In genomic region chr10:70494536-70494935, GRCh38 we compare ENCODE assay signal across 9 cellular contexts. TPM values are rescaled to one million over a fixed set of nuclear protein-coding genes. Genes with fewer than 3 reads are reported as not detected.
DNase-seq lines count a peak whose midpoint lies in the region; TF ChIP-seq lines count a peak whose summit lies in the region.
"Had no signal": no experiment of that assay in that cellular context is flagged by ENCODE, and none has a peak within 500 bp of the region (broad histone marks: within the 10 kb centered on the region; RNA-seq: fewer than 3 reads in every experiment).

No MANE protein-coding gene starts in this region.

- no peak for TF ChIP-seq CTCF in OCI-LY1 (IDR thresholded peaks at IDR 0.05; ENCODE audit: low read length)
- no peak for TF ChIP-seq CTCF in endothelial cell (IDR thresholded peaks at IDR 0.05; ENCODE audit: unreplicated experiment)
- no peak for TF ChIP-seq CTCF in testis (IDR thresholded peaks at IDR 0.05)

- H2AFZ ChIP-seq in OCI-LY1 (ENCODE audit: low read length), result no peak overlapping the region

- H3K9me3 ChIP-seq in OCI-LY1 (ENCODE audit: low read length), result no peaks in the 10 kb centered on the region
- H3K9me3 ChIP-seq in subcutaneous abdominal adipose tissue (ENCODE audit: control insufficient read depth in 5 of 5, low read length in 5 of 5), result no peaks in the 10 kb centered on the region
- H3K9me3 ChIP-seq in testis, result no peaks in the 10 kb centered on the region

- no peaks in the 10 kb centered on the region for H3K27me3 Mint-ChIP-seq in activated naive CD4-positive, alpha-beta T cell treated with anti-CD3 and anti-CD28 coated beads, Interleukin-2, amount 50 U/mL, for 24 hours
- H3K27me3 Mint-ChIP-seq in endothelial cell (ENCODE audit: unreplicated experiment), result peaks cover 12% of the 10 kb centered on the region

- DNase-seq in activated naive CD4-positive, alpha-beta T cell (lab: John Stamatoyannopoulos, UW), result no peak
- no peak for DNase-seq in endothelial cell (ENCODE audit: low spot score)
- no peak for DNase-seq in testis
- no peak for DNase-seq in SIG-M5 (lab: John Stamatoyannopoulos, UW)
- DNase-seq in activated CD4-positive, CD25-positive, alpha-beta regulatory T cell (lab: John Stamatoyannopoulos, UW), result no peak

- H3K4me2 ChIP-seq in OCI-LY1 (ENCODE audit: low read length), result peak overlapping the region; percentile 85

- no peaks in the 10 kb centered on the region for H3K36me3 Mint-ChIP-seq in activated naive CD4-positive, alpha-beta T cell treated with anti-CD3 and anti-CD28 coated beads, Interleukin-2, amount 50 U/mL, for 24 hours
- H3K36me3 Mint-ChIP-seq in endothelial cell (ENCODE audit: low read depth, unreplicated experiment), result peaks cover 49% of the 10 kb centered on the region

- H3K4me3 ChIP-seq in OCI-LY1 (ENCODE audit: low read depth, low read length, poor library complexity, severe bottlenecking) (peak overlapping the region; percentile 57), subcutaneous abdominal adipose tissue (ENCODE audit: low read depth in 1 of 5, low read length in 5 of 5) (peak overlapping the region in 4 of 5 donors; percentile 4 to 38 (median 22)), testis (no peak overlapping the region)

- no peaks in the 10 kb centered on the region for H3K9me2 ChIP-seq in OCI-LY1 (ENCODE audit: low read depth, low read length)

- no peaks in the 10 kb centered on the region for H3K9me3 Mint-ChIP-seq in activated naive CD4-positive, alpha-beta T cell treated with anti-CD3 and anti-CD28 coated beads, Interleukin-2, amount 50 U/mL, for 24 hours
- no peaks in the 10 kb centered on the region for H3K9me3 Mint-ChIP-seq in endothelial cell (ENCODE audit: unreplicated experiment)

- H3K9ac ChIP-seq in OCI-LY1 (ENCODE audit: low read length), result peak overlapping the region; percentile 67
- H3K9ac ChIP-seq in subcutaneous abdominal adipose tissue (ENCODE audit: low read length in 5 of 5), result no peak overlapping the region

- 76% methylated on average over 8 of the region's 8 CpGs for WGBS in testis, 2 donors

- H3K36me3 ChIP-seq in OCI-LY1 (ENCODE audit: insufficient read depth, low read length), result peaks cover 16% of the 10 kb centered on the region; the same call in 1 of the 2 replicates
- H3K36me3 ChIP-seq in subcutaneous abdominal adipose tissue (ENCODE audit: control insufficient read depth in 5 of 5, insufficient read depth in 5 of 5, low read length in 5 of 5), result no peaks in the 10 kb centered on the region
- no peaks in the 10 kb centered on the region for H3K36me3 ChIP-seq in testis (ENCODE audit: low read depth, missing control alignments)

- H3F3A ChIP-seq in OCI-LY1 (ENCODE audit: insufficient read depth, low read length), result peaks cover 22% of the 10 kb centered on the region

- H3K27ac ChIP-seq in OCI-LY1 (ENCODE audit: low read depth, low read length, poor library complexity, severe bottlenecking), result peak overlapping the region; percentile 100
- H3K27ac ChIP-seq in subcutaneous abdominal adipose tissue (ENCODE audit: low read depth, low read length), result no peak overlapping the region
- no peak overlapping the region for H3K27ac ChIP-seq in testis

- peaks cover 20% of the 10 kb centered on the region for H3K4me1 Mint-ChIP-seq in activated naive CD4-positive, alpha-beta T cell treated with anti-CD3 and anti-CD28 coated beads, Interleukin-2, amount 50 U/mL, for 24 hours
- H3K4me1 Mint-ChIP-seq in endothelial cell (ENCODE audit: unreplicated experiment), result peaks cover 93% of the 10 kb centered on the region

- H4K20me1 ChIP-seq in OCI-LY1 (ENCODE audit: insufficient read depth, low read length), result no peaks in the 10 kb centered on the region

- H3K4me1 ChIP-seq in OCI-LY1 (ENCODE audit: insufficient read depth, low read length, severe bottlenecking), result peaks cover 100% of the 10 kb centered on the region
- peaks cover 2 to 51% (median 26%) of the 10 kb centered on the region in 5 donors for H3K4me1 ChIP-seq in subcutaneous abdominal adipose tissue (ENCODE audit: control insufficient read depth in 5 of 5, insufficient read depth in 5 of 5, low read length in 5 of 5)
- peaks cover 28% of the 10 kb centered on the region for H3K4me1 ChIP-seq in testis

- H3K79me2 ChIP-seq in OCI-LY1 (ENCODE audit: insufficient read depth, low read length), result peaks cover 34% of the 10 kb centered on the region

- no peak for TF ChIP-seq POLR2A in testis (IDR thresholded peaks at IDR 0.05)

- no peaks in the 10 kb centered on the region for H3K27me3 ChIP-seq in OCI-LY1 (ENCODE audit: insufficient read depth, low read length)
- H3K27me3 ChIP-seq in subcutaneous abdominal adipose tissue (ENCODE audit: control insufficient read depth in 5 of 5, insufficient read depth in 4 of 5, low read length in 5 of 5), result peaks cover 0 to 3% (median 0%) of the 10 kb centered on the region in 5 donors
- no peaks in the 10 kb centered on the region for H3K27me3 ChIP-seq in testis

- peak overlapping the region; percentile 31 for H3K4me3 Mint-ChIP-seq in activated naive CD4-positive, alpha-beta T cell treated with anti-CD3 and anti-CD28 coated beads, Interleukin-2, amount 50 U/mL, for 24 hours
- H3K4me3 Mint-ChIP-seq in endothelial cell (ENCODE audit: unreplicated experiment), result peak overlapping the region; percentile 52

- no peak overlapping the region for H3K27ac Mint-ChIP-seq in activated naive CD4-positive, alpha-beta T cell treated with anti-CD3 and anti-CD28 coated beads, Interleukin-2, amount 50 U/mL, for 24 hours
- H3K27ac Mint-ChIP-seq in endothelial cell (ENCODE audit: unreplicated experiment), result peak overlapping the region; percentile 95

- intact Hi-C loops in testis (cut with DNase I; ENCODE audit: low total_unique reads), result no loop called here

RNA-seq across cellular contexts. Expression of gene PALD1, which starts 16.0 kb away (rescaled TPM):
- total RNA-seq in endothelial cell (ENCODE audit: unreplicated experiment) (166 TPM), testis (10 to 100 TPM in 1 of 2 donors, 1 to 10 TPM in 1; 8.3 to 13.3 TPM)
- 6.3 TPM for polyA plus RNA-seq in testis (ENCODE audit: insufficient read depth, low read depth, low replicate concordance)

RNA-seq across cellular contexts. Expression of gene NODAL, which starts 53.1 kb away (rescaled TPM):
- total RNA-seq in endothelial cell (ENCODE audit: unreplicated experiment) (1.5 TPM), testis (1 to 10 TPM in 1 of 2 donors, under 1 TPM in 1; 0.43 to 3.0 TPM)
- 5.2 TPM for polyA plus RNA-seq in testis (ENCODE audit: insufficient read depth, low read depth, low replicate concordance)
- polyA plus RNA-seq: neural cell had no signal

Comparison
In these comparisons a context has a peak if more than half of its experiments do, and no peak if none do; other contexts are left out.
1. H3K4me3 ChIP-seq: peak in OCI-LY1 (single experiment) and subcutaneous abdominal adipose tissue (4 of 5); none in testis (0 of 2).
2. RNA of gene PALD1, which starts 16.0 kb away (total RNA-seq): 166 TPM in endothelial cell (single experiment); 8.3 to 13.3 TPM in testis; every median in the first group is over 10 times any median in the second.